ENCODE assay signal across 8 cellular contexts in genomic region chr7:38374507-38374906, GRCh38.
A peak's percentile ranks its signal among the peaks of the same experiment; 100 is the strongest.
DNase-seq lines count a peak whose midpoint lies in the region; ATAC-seq and TF ChIP-seq lines count a peak whose summit lies in the region.

No MANE protein-coding gene starts in this region.

- DNase-seq in DMS114 treated with DMSO at 0.1 percent for 48 hours (lab: John Stamatoyannopoulos, UW; ENCODE audit: unreplicated experiment): peak; percentile 25
- peak; percentile 19 for DNase-seq in RKO (ENCODE audit: low spot score)
- DNase-seq in amniotic epithelial cell (ENCODE audit: low read depth): peak; percentile 13
- no peak for DNase-seq in left lung
- peak in 1 of 2 donors; percentile 58 for DNase-seq in tibial artery
- DNase-seq in NCI-H1436 treated with DMSO at 0.1 percent for 48 hours (lab: John Stamatoyannopoulos, UW): no peak

- H3K9me3 ChIP-seq in left lung (no peaks in the 10 kb centered on the region), tibial artery (no peaks in the 10 kb centered on the region)

- peak; percentile 50 for ATAC-seq in GM21576 (IDR thresholded peaks at IDR 0.05; ENCODE audit: unreplicated experiment)
- ATAC-seq in left lung: no peak
- no peak for ATAC-seq in GM19467 (IDR thresholded peaks at IDR 0.05; ENCODE audit: unreplicated experiment)

- H3K4me1 ChIP-seq in left lung (peaks cover 0 to 9% of the 10 kb centered on the region in 2 donors), tibial artery (peaks cover 0 to 3% (median 0%) of the 10 kb centered on the region in 4 donors)

- H3K27me3 ChIP-seq in left lung (no peaks in the 10 kb centered on the region), tibial artery (no peaks in the 10 kb centered on the region)

- intact Hi-C loops in left lung (cut with DNase I): loop anchor here in 1 of 2 donors (10.0 kb wide), 1 partner anchor 270 kb away; no protein-coding TSS in a partner anchor
- intact Hi-C loops in tibial artery (cut with DNase I; ENCODE audit: low total_unique reads): no loop called here

- H3K4me3 ChIP-seq in left lung: no peak overlapping the region
- H3K4me3 ChIP-seq in tibial artery: no peak overlapping the region

- peak; percentile 47 to 66 for TF ChIP-seq CTCF in left lung (IDR thresholded peaks at IDR 0.05)
- peak; percentile 35 to 37 for TF ChIP-seq CTCF in tibial artery (IDR thresholded peaks at IDR 0.05)

- H3K36me3 ChIP-seq in left lung (no peaks in the 10 kb centered on the region), tibial artery (no peaks in the 10 kb centered on the region)

- H3K27ac ChIP-seq in left lung (no peak overlapping the region), tibial artery (no peak overlapping the region)

Comparison
In these comparisons a context has a peak if more than half of its experiments do, and no peak if none do; other contexts are left out.
1. DNase-seq: peak in DMS114 treated with DMSO at 0.1 percent for 48 hours (single experiment), RKO (single experiment) and amniotic epithelial cell (single experiment); none in left lung (0 of 2) and NCI-H1436 treated with DMSO at 0.1 percent for 48 hours (single experiment).